1 cellular context compared by ENCODE assay signal in the genomic region with DNA sequence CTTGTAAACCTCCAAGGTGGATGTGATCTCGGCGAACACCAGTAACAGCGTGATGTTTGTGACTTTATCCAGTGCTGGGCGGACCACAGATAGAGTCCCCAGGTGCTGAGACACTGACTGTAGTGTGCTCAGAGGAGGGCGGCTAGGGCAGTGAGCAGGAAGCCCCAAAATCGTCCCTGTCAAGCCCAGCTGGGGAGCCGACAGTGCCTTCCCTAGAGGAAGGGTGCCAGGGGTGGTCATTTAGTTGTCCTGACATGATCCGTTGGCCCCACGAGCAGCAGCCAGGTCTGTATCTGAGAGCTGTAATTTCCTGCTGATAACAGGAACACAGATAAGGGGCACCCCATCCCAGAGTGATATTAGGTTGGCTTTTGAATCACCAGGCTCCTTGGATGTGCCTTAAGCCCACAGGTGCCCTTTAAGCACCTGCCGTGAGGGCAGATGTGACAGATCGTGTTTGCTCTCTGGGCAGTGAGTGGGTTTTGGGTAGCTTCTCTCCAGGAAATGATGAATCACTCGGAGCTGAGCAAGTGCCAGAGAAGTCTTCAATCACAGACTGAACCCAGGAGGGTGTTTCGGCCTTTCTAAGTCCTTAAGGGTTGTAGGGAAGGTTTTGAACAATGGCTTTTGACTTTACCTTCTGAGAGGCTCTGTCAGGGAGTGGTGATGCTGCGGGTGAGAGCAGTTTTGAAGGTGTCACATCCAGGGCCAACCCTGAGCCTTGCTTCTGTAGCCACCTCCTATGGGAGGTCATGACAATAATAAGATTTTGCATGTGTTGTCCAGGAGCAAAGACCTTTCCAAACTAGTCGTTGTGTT.
TF ChIP-seq lines count a peak whose summit lies in the region.

No MANE protein-coding gene starts in this region.

TF ChIP-seq in H1, 55 proteins besides CTCF, POLR2A, EP300 and RAD21 (continued from another document):
- TF ChIP-seq, protein P1, sequence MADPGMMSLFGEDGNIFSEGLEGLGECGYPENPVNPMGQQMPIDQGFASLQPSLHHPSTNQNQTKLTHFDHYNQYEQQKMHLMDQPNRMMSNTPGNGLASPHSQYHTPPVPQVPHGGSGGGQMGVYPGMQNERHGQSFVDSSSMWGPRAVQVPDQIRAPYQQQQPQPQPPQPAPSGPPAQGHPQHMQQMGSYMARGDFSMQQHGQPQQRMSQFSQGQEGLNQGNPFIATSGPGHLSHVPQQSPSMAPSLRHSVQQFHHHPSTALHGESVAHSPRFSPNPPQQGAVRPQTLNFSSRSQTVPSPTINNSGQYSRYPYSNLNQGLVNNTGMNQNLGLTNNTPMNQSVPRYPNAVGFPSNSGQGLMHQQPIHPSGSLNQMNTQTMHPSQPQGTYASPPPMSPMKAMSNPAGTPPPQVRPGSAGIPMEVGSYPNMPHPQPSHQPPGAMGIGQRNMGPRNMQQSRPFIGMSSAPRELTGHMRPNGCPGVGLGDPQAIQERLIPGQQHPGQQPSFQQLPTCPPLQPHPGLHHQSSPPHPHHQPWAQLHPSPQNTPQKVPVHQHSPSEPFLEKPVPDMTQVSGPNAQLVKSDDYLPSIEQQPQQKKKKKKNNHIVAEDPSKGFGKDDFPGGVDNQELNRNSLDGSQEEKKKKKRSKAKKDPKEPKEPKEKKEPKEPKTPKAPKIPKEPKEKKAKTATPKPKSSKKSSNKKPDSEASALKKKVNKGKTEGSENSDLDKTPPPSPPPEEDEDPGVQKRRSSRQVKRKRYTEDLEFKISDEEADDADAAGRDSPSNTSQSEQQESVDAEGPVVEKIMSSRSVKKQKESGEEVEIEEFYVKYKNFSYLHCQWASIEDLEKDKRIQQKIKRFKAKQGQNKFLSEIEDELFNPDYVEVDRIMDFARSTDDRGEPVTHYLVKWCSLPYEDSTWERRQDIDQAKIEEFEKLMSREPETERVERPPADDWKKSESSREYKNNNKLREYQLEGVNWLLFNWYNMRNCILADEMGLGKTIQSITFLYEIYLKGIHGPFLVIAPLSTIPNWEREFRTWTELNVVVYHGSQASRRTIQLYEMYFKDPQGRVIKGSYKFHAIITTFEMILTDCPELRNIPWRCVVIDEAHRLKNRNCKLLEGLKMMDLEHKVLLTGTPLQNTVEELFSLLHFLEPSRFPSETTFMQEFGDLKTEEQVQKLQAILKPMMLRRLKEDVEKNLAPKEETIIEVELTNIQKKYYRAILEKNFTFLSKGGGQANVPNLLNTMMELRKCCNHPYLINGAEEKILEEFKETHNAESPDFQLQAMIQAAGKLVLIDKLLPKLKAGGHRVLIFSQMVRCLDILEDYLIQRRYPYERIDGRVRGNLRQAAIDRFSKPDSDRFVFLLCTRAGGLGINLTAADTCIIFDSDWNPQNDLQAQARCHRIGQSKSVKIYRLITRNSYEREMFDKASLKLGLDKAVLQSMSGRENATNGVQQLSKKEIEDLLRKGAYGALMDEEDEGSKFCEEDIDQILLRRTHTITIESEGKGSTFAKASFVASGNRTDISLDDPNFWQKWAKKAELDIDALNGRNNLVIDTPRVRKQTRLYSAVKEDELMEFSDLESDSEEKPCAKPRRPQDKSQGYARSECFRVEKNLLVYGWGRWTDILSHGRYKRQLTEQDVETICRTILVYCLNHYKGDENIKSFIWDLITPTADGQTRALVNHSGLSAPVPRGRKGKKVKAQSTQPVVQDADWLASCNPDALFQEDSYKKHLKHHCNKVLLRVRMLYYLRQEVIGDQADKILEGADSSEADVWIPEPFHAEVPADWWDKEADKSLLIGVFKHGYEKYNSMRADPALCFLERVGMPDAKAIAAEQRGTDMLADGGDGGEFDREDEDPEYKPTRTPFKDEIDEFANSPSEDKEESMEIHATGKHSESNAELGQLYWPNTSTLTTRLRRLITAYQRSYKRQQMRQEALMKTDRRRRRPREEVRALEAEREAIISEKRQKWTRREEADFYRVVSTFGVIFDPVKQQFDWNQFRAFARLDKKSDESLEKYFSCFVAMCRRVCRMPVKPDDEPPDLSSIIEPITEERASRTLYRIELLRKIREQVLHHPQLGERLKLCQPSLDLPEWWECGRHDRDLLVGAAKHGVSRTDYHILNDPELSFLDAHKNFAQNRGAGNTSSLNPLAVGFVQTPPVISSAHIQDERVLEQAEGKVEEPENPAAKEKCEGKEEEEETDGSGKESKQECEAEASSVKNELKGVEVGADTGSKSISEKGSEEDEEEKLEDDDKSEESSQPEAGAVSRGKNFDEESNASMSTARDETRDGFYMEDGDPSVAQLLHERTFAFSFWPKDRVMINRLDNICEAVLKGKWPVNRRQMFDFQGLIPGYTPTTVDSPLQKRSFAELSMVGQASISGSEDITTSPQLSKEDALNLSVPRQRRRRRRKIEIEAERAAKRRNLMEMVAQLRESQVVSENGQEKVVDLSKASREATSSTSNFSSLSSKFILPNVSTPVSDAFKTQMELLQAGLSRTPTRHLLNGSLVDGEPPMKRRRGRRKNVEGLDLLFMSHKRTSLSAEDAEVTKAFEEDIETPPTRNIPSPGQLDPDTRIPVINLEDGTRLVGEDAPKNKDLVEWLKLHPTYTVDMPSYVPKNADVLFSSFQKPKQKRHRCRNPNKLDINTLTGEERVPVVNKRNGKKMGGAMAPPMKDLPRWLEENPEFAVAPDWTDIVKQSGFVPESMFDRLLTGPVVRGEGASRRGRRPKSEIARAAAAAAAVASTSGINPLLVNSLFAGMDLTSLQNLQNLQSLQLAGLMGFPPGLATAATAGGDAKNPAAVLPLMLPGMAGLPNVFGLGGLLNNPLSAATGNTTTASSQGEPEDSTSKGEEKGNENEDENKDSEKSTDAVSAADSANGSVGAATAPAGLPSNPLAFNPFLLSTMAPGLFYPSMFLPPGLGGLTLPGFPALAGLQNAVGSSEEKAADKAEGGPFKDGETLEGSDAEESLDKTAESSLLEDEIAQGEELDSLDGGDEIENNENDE (IDR thresholded peaks at IDR 0.05; ENCODE audit: insufficient replicate concordance, low read length) = no peak
- TF ChIP-seq CREB1 (IDR thresholded peaks at IDR 0.05) (no peak), KDM1A (IDR thresholded peaks at IDR 0.05; ENCODE audit: borderline replicate concordance, low read length) (no peak), TAF1 (IDR thresholded peaks at IDR 0.05; ENCODE audit: low read depth, low read length) (no peak), TCF12 (IDR thresholded peaks at IDR 0.05; ENCODE audit: low read depth, low read length) (no peak), SAP30 (IDR thresholded peaks at IDR 0.05; ENCODE audit: insufficient read depth, insufficient replicate concordance, low read length) (no peak), ASH2L (IDR thresholded peaks at IDR 0.05; ENCODE audit: low read length) (no peak), SIX5 (IDR thresholded peaks at IDR 0.05; ENCODE audit: low read depth, low read length) (no peak), MAFK (IDR thresholded peaks at IDR 0.05; ENCODE audit: low read depth, low read length) (no peak), RXRA (IDR thresholded peaks at IDR 0.05; ENCODE audit: insufficient read depth, low read depth, low read length) (no peak), CEBPB (IDR thresholded peaks at IDR 0.05; ENCODE audit: low read depth, low read length) (no peak), YY1 (IDR thresholded peaks at IDR 0.05; ENCODE audit: low read depth, low read length) (no peak), SUZ12 (IDR thresholded peaks at IDR 0.05; ENCODE audit: low read length) (no peak)
- TF ChIP-seq, protein P2, sequence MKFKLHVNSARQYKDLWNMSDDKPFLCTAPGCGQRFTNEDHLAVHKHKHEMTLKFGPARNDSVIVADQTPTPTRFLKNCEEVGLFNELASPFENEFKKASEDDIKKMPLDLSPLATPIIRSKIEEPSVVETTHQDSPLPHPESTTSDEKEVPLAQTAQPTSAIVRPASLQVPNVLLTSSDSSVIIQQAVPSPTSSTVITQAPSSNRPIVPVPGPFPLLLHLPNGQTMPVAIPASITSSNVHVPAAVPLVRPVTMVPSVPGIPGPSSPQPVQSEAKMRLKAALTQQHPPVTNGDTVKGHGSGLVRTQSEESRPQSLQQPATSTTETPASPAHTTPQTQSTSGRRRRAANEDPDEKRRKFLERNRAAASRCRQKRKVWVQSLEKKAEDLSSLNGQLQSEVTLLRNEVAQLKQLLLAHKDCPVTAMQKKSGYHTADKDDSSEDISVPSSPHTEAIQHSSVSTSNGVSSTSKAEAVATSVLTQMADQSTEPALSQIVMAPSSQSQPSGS (IDR thresholded peaks at IDR 0.05; ENCODE audit: low read length) = no peak
